ENCODE assay signal across 26 cellular contexts in the genomic region with DNA sequence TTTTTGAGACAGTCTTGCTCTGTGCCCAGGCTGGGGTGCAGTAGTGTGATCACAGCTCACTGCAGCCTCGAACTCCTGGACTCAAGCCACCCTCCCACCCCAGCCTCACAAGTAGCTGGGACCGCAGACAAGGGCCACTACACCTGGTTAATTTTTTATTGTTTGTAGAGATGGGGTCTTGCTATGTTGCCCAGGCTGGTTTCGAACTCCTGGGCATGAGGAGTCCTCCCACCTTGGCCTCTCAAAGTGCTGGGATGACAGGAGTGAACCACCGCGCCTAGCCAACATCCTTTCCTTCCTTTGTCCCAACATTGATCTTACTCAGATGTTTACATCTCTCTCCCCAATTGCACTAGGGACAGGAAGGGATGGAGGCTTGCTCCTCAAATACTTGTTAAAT. TPM values are rescaled to one million over a fixed set of nuclear protein-coding genes. Genes with fewer than 3 reads are reported as not detected.
DNase-seq lines count a peak whose midpoint lies in the region; ATAC-seq, FAIRE-seq and TF ChIP-seq lines count a peak whose summit lies in the region.
"Had no signal": no experiment of that assay in that cellular context is flagged by ENCODE, and none has a peak within 500 bp of the region (broad histone marks: within the 10 kb centered on the region; RNA-seq: fewer than 3 reads in every experiment).

No MANE protein-coding gene starts in this region.

- no peaks in the 10 kb centered on the region for H3K36me3 ChIP-seq in right atrium auricular region
- no peaks in the 10 kb centered on the region for H3K36me3 ChIP-seq in astrocyte (ENCODE audit: insufficient read depth, low read length)
- no peaks in the 10 kb centered on the region for H3K36me3 ChIP-seq in vagina
- H3K36me3 ChIP-seq: prostate gland had no signal

- intact Hi-C loops in cardiac septum (cut with DNase I), result no loop called here
- intact Hi-C loops in vagina (cut with DNase I), result loop anchor here (10.0 kb wide), 1 partner anchor 198 kb away; the partner anchor contains the start of gene GTF2I

- H3K9me3 Mint-ChIP-seq in astrocyte (ENCODE audit: unreplicated experiment), result no peaks in the 10 kb centered on the region
- H3K9me3 Mint-ChIP-seq in nephron, result no peaks in the 10 kb centered on the region
- H3K9me3 Mint-ChIP-seq: activated naive CD8-positive, alpha-beta T cell treated with anti-CD3 and anti-CD28 coated beads, Interleukin-2, amount 50 U/mL, for 24 hours; activated T-cell treated with anti-CD3 and anti-CD28 coated beads, Interleukin-2, amount 50 U/mL, for 24 hours; stimulated activated naive CD8-positive, alpha-beta T cell treated with anti-CD3 and anti-CD28 coated beads, Interleukin-15, Interleukin-2, amounts not matched to agents 100 ng/mL and 50 ng/mL, for 24 hours had no signal

- no peak overlapping the region for H2AFZ ChIP-seq in astrocyte (ENCODE audit: low read depth, low read length)

- H3K36me3 Mint-ChIP-seq in astrocyte (ENCODE audit: low read depth, unreplicated experiment) (peaks cover 7% of the 10 kb centered on the region), nephron (ENCODE audit: low read depth) (peaks cover 15% of the 10 kb centered on the region)

- H3K27me3 Mint-ChIP-seq in astrocyte (ENCODE audit: low read depth, unreplicated experiment) (no peaks in the 10 kb centered on the region), nephron (ENCODE audit: low read depth) (no peaks in the 10 kb centered on the region)
- H3K27me3 Mint-ChIP-seq: activated T-cell treated with anti-CD3 and anti-CD28 coated beads, Interleukin-2, amount 50 U/mL, for 24 hours had no signal

- peaks cover 52% of the 10 kb centered on the region for H4K20me1 ChIP-seq in astrocyte (ENCODE audit: insufficient read depth, low read length)

- H3K27ac Mint-ChIP-seq in astrocyte (ENCODE audit: unreplicated experiment) (no peak overlapping the region), nephron (peak overlapping the region; percentile 62 to 81 (median 68))
- H3K27ac Mint-ChIP-seq: activated naive CD8-positive, alpha-beta T cell treated with anti-CD3 and anti-CD28 coated beads, Interleukin-2, amount 50 U/mL, for 24 hours; stimulated activated naive CD8-positive, alpha-beta T cell treated with anti-CD3 and anti-CD28 coated beads, Interleukin-15, Interleukin-2, amounts not matched to agents 100 ng/mL and 50 ng/mL, for 24 hours had no signal

- no peaks in the 10 kb centered on the region for H3K27me3 ChIP-seq in right atrium auricular region
- H3K27me3 ChIP-seq in astrocyte (ENCODE audit: insufficient read depth, low read length), result no peaks in the 10 kb centered on the region
- no peaks in the 10 kb centered on the region for H3K27me3 ChIP-seq in vagina
- H3K27me3 ChIP-seq: dorsolateral prefrontal cortex had no signal

- H3K4me3 ChIP-seq in right atrium auricular region (no peak overlapping the region), astrocyte (ENCODE audit: insufficient read depth, low read depth, low read length) (no peak overlapping the region), vagina (no peak overlapping the region)
- H3K4me3 ChIP-seq: dorsolateral prefrontal cortex, lung, prostate gland, skin epidermis had no signal

- ATAC-seq in GM19023 (IDR thresholded peaks at IDR 0.05; ENCODE audit: unreplicated experiment), result no peak
- ATAC-seq: activated naive CD8-positive, alpha-beta T cell treated with anti-CD3 and anti-CD28 coated beads, Interleukin-2, amount 50 U/mL, for 24 hours had no signal

- no peak overlapping the region for H3K4me2 ChIP-seq in astrocyte (ENCODE audit: low read length)
- H3K4me2 ChIP-seq: SK-N-SH had no signal

- peaks cover 0 to 39% of the 10 kb centered on the region in 2 donors for H3K4me1 ChIP-seq in right atrium auricular region
- H3K4me1 ChIP-seq in astrocyte (ENCODE audit: insufficient read depth, low read length), result peaks cover 10% of the 10 kb centered on the region
- peaks cover 31% of the 10 kb centered on the region for H3K4me1 ChIP-seq in vagina
- H3K4me1 ChIP-seq: prostate gland had no signal

- no peak for FAIRE-seq in astrocyte (lab: Jason Lieb, UNC)
- FAIRE-seq: G401.6, HTR-8/SVneo had no signal

- H3K27ac ChIP-seq in right atrium auricular region, result peak overlapping the region; percentile 94 to 98
- H3K27ac ChIP-seq in astrocyte (ENCODE audit: low read depth, low read length), result no peak overlapping the region
- H3K27ac ChIP-seq in vagina, result peak overlapping the region; percentile 97

- in situ Hi-C loops in GM13976 (cut with MboI; ENCODE audit: low sequenced_read_pairs, unreplicated experiment), result no loop called here

- TF ChIP-seq CTCF in right atrium auricular region (IDR thresholded peaks at IDR 0.05) (no peak), astrocyte (IDR thresholded peaks at IDR 0.05; ENCODE audit: insufficient read depth, low read depth, low read length) (no peak), nephron (IDR thresholded peaks at IDR 0.05; ENCODE audit: unreplicated experiment in 3 of 3) (no peak), vagina (IDR thresholded peaks at IDR 0.05) (no peak), GM13976 (IDR thresholded peaks at IDR 0.05; ENCODE audit: borderline replicate concordance, control extremely low read depth, extremely low read depth, insufficient read depth, missing control alignments) (no peak)

- TF ChIP-seq POLR2A in vagina (IDR thresholded peaks at IDR 0.05), result no peak

- no peak overlapping the region for H3K9ac ChIP-seq in astrocyte (ENCODE audit: low read length)
- H3K9ac ChIP-seq: SK-N-SH had no signal

- peaks cover 80% of the 10 kb centered on the region for H3K79me2 ChIP-seq in astrocyte (ENCODE audit: insufficient read depth, low read length)

- DNase-seq in right atrium auricular region (ENCODE audit: low spot score) (no peak), cardiac septum (ENCODE audit: low spot score) (no peak), astrocyte (ENCODE audit: low read depth) (no peak), vagina (ENCODE audit: extremely low spot score in 2 of 2) (no peak), GM13976 (ENCODE audit: low spot score) (no peak)
- no peak for DNase-seq in activated CD4-positive, alpha-beta T cell treated with anti-CD3 and anti-CD28 coated beads for 1 hour
- DNase-seq: activated CD4-positive, alpha-beta T cell treated with anti-CD3 and anti-CD28 coated beads for 4 hours; activated gamma-delta T cell treated with Interleukin-2 at 50 U/mL for 16 hours; activated naive CD8-positive, alpha-beta T cell treated with anti-CD3 and anti-CD28 coated beads, Interleukin-2, amount 50 U/mL, for 24 hours; activated T-cell treated with anti-CD3 and anti-CD28 coated beads, Interleukin-2, amount 50 U/mL, for 24 hours; cerebellar nuclear complex; dorsolateral prefrontal cortex; HCEC 1CT; KG1; NCI-H1436; NCI-H446 treated with DMSO at 0.1 percent for 48 hours; NCI-H82 had no signal

- H3K4me3 Mint-ChIP-seq in astrocyte (ENCODE audit: unreplicated experiment) (peak overlapping the region; percentile 8), nephron (peak overlapping the region; percentile 49 to 75 (median 64))
- H3K4me3 Mint-ChIP-seq: activated naive CD8-positive, alpha-beta T cell treated with anti-CD3 and anti-CD28 coated beads, Interleukin-2, amount 50 U/mL, for 24 hours; activated T-cell treated with anti-CD3 and anti-CD28 coated beads, Interleukin-2, amount 50 U/mL, for 24 hours; stimulated activated naive CD8-positive, alpha-beta T cell treated with anti-CD3 and anti-CD28 coated beads, Interleukin-15, Interleukin-2, amounts not matched to agents 100 ng/mL and 50 ng/mL, for 24 hours had no signal

- peaks cover 2% of the 10 kb centered on the region for H3K4me1 Mint-ChIP-seq in astrocyte (ENCODE audit: low read depth, unreplicated experiment)
- H3K4me1 Mint-ChIP-seq in nephron, result peaks cover 46% of the 10 kb centered on the region

- H3K9me3 ChIP-seq in right atrium auricular region (no peaks in the 10 kb centered on the region), astrocyte (ENCODE audit: insufficient read depth, low read depth, low read length) (no peaks in the 10 kb centered on the region), vagina (no peaks in the 10 kb centered on the region)
- H3K9me3 ChIP-seq: prostate gland, SK-N-SH had no signal

RNA-seq across cellular contexts. Expression of gene GTF2IRD1, which starts 3.3 kb away (rescaled TPM):
- total RNA-seq in right atrium auricular region (10 to 100 TPM; 15.6 to 16.5 TPM), cardiac septum (13.2 TPM), astrocyte (19.3 and 20.4 TPM in 2 replicates), vagina (33.6 TPM)
